Comparison of ENCODE assay signal across 8 cellular contexts in genomic region chr12:57229634-57230380, GRCh38. TPM values are rescaled to one million over a fixed set of nuclear protein-coding genes. Genes with fewer than 3 reads are reported as not detected.
DNase-seq lines count a peak whose midpoint lies in the region; TF ChIP-seq lines count a peak whose summit lies in the region.

TSS of gene SHMT2 (plus strand) at chr12:57229711. CDS start at chr12:57229779, 68 bp downstream.

- H3K4me3 ChIP-seq in HFF-Myc (replicated peaks; ENCODE audit: low read depth, low read length): peak within 1 kb of the TSS; percentile 99
- H3K4me3 ChIP-seq in osteoblast (ENCODE audit: insufficient read depth, low read length): peak within 1 kb of the TSS; percentile 84
- peak within 1 kb of the TSS; percentile 45 to 63 for H3K4me3 ChIP-seq in testis

- peak within 1 kb of the TSS; percentile 60 for H2AFZ ChIP-seq in osteoblast (ENCODE audit: low read length)

- H3K4me2 ChIP-seq in osteoblast (ENCODE audit: insufficient read depth, low read length): peak within 1 kb of the TSS; percentile 96

- H3K36me3 Mint-ChIP-seq in activated naive CD8-positive, alpha-beta T cell: peaks cover 17% of the 10 kb centered on the region

- H3K27me3 Mint-ChIP-seq in activated naive CD8-positive, alpha-beta T cell: peaks cover 10% of the 10 kb centered on the region

- no peak for TF ChIP-seq POLR2A in testis (IDR thresholded peaks at IDR 0.05)

- DNase-seq in GM03348 (ENCODE audit: low spot score): peak; percentile 98
- peak; percentile 94 for DNase-seq in HFF-Myc (ENCODE audit: extremely low read depth, low read depth)
- peak; percentile 84 for DNase-seq in NCI-H1105 (lab: John Stamatoyannopoulos, UW)
- DNase-seq in SKM-1 (lab: John Stamatoyannopoulos, UW; ENCODE audit: unreplicated experiment): peak; percentile 70
- peak; percentile 85 to 98 (median 94) for DNase-seq in head of caudate nucleus
- peak; percentile 99 for DNase-seq in osteoblast (ENCODE audit: insufficient read length, low spot score, missing footprints)
- peak; percentile 96 for DNase-seq in testis

- H3K27ac ChIP-seq in osteoblast (ENCODE audit: low read depth, low read length): peak within 1 kb of the TSS; percentile 98
- peak within 1 kb of the TSS in 1 of 2 donors; percentile 12 for H3K27ac ChIP-seq in testis

- H3K27ac Mint-ChIP-seq in activated naive CD8-positive, alpha-beta T cell: peak within 1 kb of the TSS; percentile 98

- no peaks in the 10 kb centered on the region for H3K27me3 ChIP-seq in osteoblast (ENCODE audit: insufficient read depth, low read length)
- H3K27me3 ChIP-seq in testis: no peaks in the 10 kb centered on the region

- intact Hi-C loops in head of caudate nucleus (cut with DNase I) (loop anchor here (10.0 kb wide), 1 partner anchor 225 kb away; the partner anchor contains the start of genes GLI1 and INHBE), testis (cut with DNase I; ENCODE audit: low total_unique reads) (no loop called here)

- no peaks in the 10 kb centered on the region for H3K9me3 ChIP-seq in osteoblast (ENCODE audit: low read depth, low read length)
- no peaks in the 10 kb centered on the region for H3K9me3 ChIP-seq in testis

- peaks cover 38% of the 10 kb centered on the region for H3K79me2 ChIP-seq in osteoblast (ENCODE audit: insufficient read depth, low read length)

- TF ChIP-seq CTCF in HFF-Myc (IDR thresholded peaks at IDR 0.05; ENCODE audit: low read depth, low read length, missing control alignments) (no peak), osteoblast (IDR thresholded peaks at IDR 0.05; ENCODE audit: extremely low read depth, low read depth, low read length) (no peak), testis (IDR thresholded peaks at IDR 0.05) (peak in 1 of 3 experiments; percentile 1)

- WGBS in testis, 2 donors: 1% methylated on average over 25 to 42 of the region's 42 CpGs

- H3K4me3 Mint-ChIP-seq in activated naive CD8-positive, alpha-beta T cell: peak within 1 kb of the TSS; percentile 98

- no peaks in the 10 kb centered on the region for H3K9me3 Mint-ChIP-seq in activated naive CD8-positive, alpha-beta T cell (ENCODE audit: low read depth)

- H4K20me1 ChIP-seq in osteoblast (ENCODE audit: insufficient read depth, low read length): peaks cover 35% of the 10 kb centered on the region

- H3K4me1 Mint-ChIP-seq in activated naive CD8-positive, alpha-beta T cell (ENCODE audit: low read depth): peaks cover 53% of the 10 kb centered on the region

- H3K4me1 ChIP-seq in osteoblast (ENCODE audit: insufficient read depth, low read length) (peaks cover 54% of the 10 kb centered on the region), testis (peaks cover 26% of the 10 kb centered on the region)

- H3K36me3 ChIP-seq in osteoblast (ENCODE audit: insufficient read depth, low read length) (peaks cover 36% of the 10 kb centered on the region), testis (ENCODE audit: low read depth, missing control alignments) (no peaks in the 10 kb centered on the region)

RNA-seq across cellular contexts. Expression of gene SHMT2, which starts in this region (rescaled TPM):
- total RNA-seq in osteoblast: 384 and 408 TPM in 2 replicates
- total RNA-seq in testis: 10 to 100 TPM; 25.9 to 33.9 TPM
- 24.8 TPM for polyA plus RNA-seq in testis (ENCODE audit: insufficient read depth, low read depth, low replicate concordance)

Comparison
In these comparisons a context has a peak if more than half of its experiments do, and no peak if none do; other contexts are left out.
1. RNA of gene SHMT2 (total RNA-seq): 384 to 408 TPM in osteoblast; 25.9 to 33.9 TPM in testis; every median in the first group is over 10 times any median in the second.
2. Peak in every context shown above with its lines, with median percentiles within 50 percentile points of each other: DNase-seq and H3K4me3 ChIP-seq.